8 cellular contexts compared by ENCODE assay signal in the genomic region with DNA sequence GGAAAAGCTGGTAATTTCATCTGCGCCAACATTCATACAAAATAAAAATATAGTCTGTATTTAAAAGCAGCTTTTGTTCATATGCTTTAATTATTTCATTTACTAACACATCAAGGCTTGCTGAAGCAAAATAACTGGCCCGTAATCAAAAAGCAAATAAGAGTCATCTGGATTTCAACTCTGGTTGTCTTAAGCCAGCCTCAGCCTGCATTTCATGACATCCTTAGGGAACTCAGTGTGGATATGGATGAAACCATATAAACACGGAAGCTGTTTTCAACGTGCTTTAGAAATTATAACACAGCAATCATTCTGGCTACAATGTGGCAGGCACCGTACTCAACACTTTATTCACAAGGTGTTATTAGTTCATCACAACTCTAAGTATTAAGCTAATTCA. TPM values are rescaled to one million over a fixed set of nuclear protein-coding genes. Genes with fewer than 3 reads are reported as not detected.
A peak's percentile ranks its signal among the peaks of the same experiment; 100 is the strongest.
DNase-seq lines count a peak whose midpoint lies in the region; ATAC-seq and TF ChIP-seq lines count a peak whose summit lies in the region.

No MANE protein-coding gene starts in this region.

- CTCF ChIA-PET in Calu3 (lab: Charles Lee) (interaction anchor here (1.2 kb wide), 1 partner anchor 209 kb away, joined by 4 read pairs; no protein-coding TSS in a partner anchor), OCI-LY7 (lab: Charles Lee; ENCODE audit: unreplicated experiment) (no interaction called here)

- H3K9me3 Mint-ChIP-seq in Calu3 (ENCODE audit: low read depth, unreplicated experiment) (no peaks in the 10 kb centered on the region), osteocyte (ENCODE audit: unreplicated experiment) (no peaks in the 10 kb centered on the region)

- H3K27ac ChIP-seq in OCI-LY7 (ENCODE audit: low read depth, low read length, poor library complexity, severe bottlenecking) = no peak overlapping the region
- H3K27ac ChIP-seq in epithelial cell of prostate = peak overlapping the region; percentile 79

- intact Hi-C loops in Calu3 (cut with micrococcal nuclease; ENCODE audit: unreplicated experiment) (no loop called here), OCI-LY7 (cut with micrococcal nuclease; ENCODE audit: unreplicated experiment) (no loop called here)

- no TSS peak for BruUV-seq in Calu3 (replicated peaks; lab: Mats Ljungman, UMichigan)
- no TSS peak for BruUV-seq in OCI-LY7 (replicated peaks; lab: Mats Ljungman, UMichigan)

- DNase-seq in Calu3 = no peak
- no peak for DNase-seq in OCI-LY7 (ENCODE audit: low spot score)
- DNase-seq in epithelial cell of prostate (ENCODE audit: low read depth, low spot score) = no peak
- DNase-seq in osteocyte (ENCODE audit: extremely low spot score, unreplicated experiment) = no peak
- no peak for DNase-seq in nucleus accumbens (lab: John Stamatoyannopoulos, UW)
- DNase-seq in activated CD4-positive, alpha-beta T cell treated with anti-CD3 and anti-CD28 coated beads for 48 hours = no peak
- no peak for DNase-seq in NAMALWA (ENCODE audit: low spot score)

- no peaks in the 10 kb centered on the region for H4K20me1 ChIP-seq in OCI-LY7 (ENCODE audit: insufficient read depth, low read length)

- peaks cover 30% of the 10 kb centered on the region for H3K79me2 ChIP-seq in OCI-LY7 (ENCODE audit: insufficient read depth, low read depth, low read length)

- H3K4me3 ChIP-seq in OCI-LY7 (ENCODE audit: low read depth, low read length, poor library complexity, severe bottlenecking) = peak overlapping the region; percentile 75

- H3K36me3 ChIP-seq in OCI-LY7 (ENCODE audit: insufficient read depth, low read length) = peaks cover 7% of the 10 kb centered on the region; the same call in 1 of the 2 replicates

- peak overlapping the region; percentile 70 for H3K4me2 ChIP-seq in OCI-LY7 (ENCODE audit: low read length)

- peak overlapping the region; percentile 91 for H3K27ac Mint-ChIP-seq in Calu3 (ENCODE audit: unreplicated experiment)
- H3K27ac Mint-ChIP-seq in osteocyte (ENCODE audit: unreplicated experiment) = peak overlapping the region; percentile 98

- H3K4me1 ChIP-seq in OCI-LY7 (ENCODE audit: insufficient read depth, low read length, poor library complexity, severe bottlenecking) = no peaks in the 10 kb centered on the region

- peaks cover 17% of the 10 kb centered on the region for H3K4me1 Mint-ChIP-seq in Calu3 (ENCODE audit: low read depth, unreplicated experiment)
- peaks cover 30% of the 10 kb centered on the region for H3K4me1 Mint-ChIP-seq in osteocyte (ENCODE audit: unreplicated experiment)

- peaks cover 9% of the 10 kb centered on the region; the same call in 1 of the 2 replicates for H3K9me3 ChIP-seq in OCI-LY7 (ENCODE audit: low read length)

- POLR2A ChIA-PET in OCI-LY7 (lab: Charles Lee) = interaction anchor here (0.5 to 0.9 kb wide), 5 partner anchors 12 to 66 kb away, joined by 3 read pairs; no protein-coding TSS in a partner anchor

- peaks cover 22% of the 10 kb centered on the region for H3K36me3 Mint-ChIP-seq in Calu3 (ENCODE audit: insufficient read depth, unreplicated experiment)
- peaks cover 4% of the 10 kb centered on the region for H3K36me3 Mint-ChIP-seq in osteocyte (ENCODE audit: unreplicated experiment)

- TF ChIP-seq CTCF in Calu3 (IDR thresholded peaks at IDR 0.05; ENCODE audit: unreplicated experiment) (no peak), OCI-LY7 (conservative IDR thresholded peaks at IDR 0.05; ENCODE audit: low read length) (no peak), osteocyte (IDR thresholded peaks at IDR 0.05) (no peak)

- no peaks in the 10 kb centered on the region for H3K9me2 ChIP-seq in OCI-LY7 (ENCODE audit: insufficient read depth, low read length)

- H3K27me3 Mint-ChIP-seq in Calu3 (ENCODE audit: unreplicated experiment) (no peaks in the 10 kb centered on the region), osteocyte (ENCODE audit: unreplicated experiment) (no peaks in the 10 kb centered on the region)

- H3K4me3 Mint-ChIP-seq in Calu3 (ENCODE audit: low read depth, unreplicated experiment) = peak overlapping the region; percentile 95
- peak overlapping the region; percentile 96 for H3K4me3 Mint-ChIP-seq in osteocyte (ENCODE audit: unreplicated experiment)

- H2AFZ ChIP-seq in OCI-LY7 (ENCODE audit: low read length) = peak overlapping the region; percentile 43; the same call in 1 of the 2 replicates

- ATAC-seq in GM21737 (IDR thresholded peaks at IDR 0.05; ENCODE audit: unreplicated experiment) = no peak

RNA-seq across cellular contexts. Expression of a gene that starts 0.9 kb away (rescaled TPM):
- total RNA-seq in Calu3 (2022) = 56.1 and 56.6 TPM in 2 replicates
- total RNA-seq in OCI-LY7 (2014; rRNA removed; shearing (Covaris generic)) = 8.2 and 10.3 TPM in 2 replicates
- 22.9 and 30.7 TPM in 2 replicates for total RNA-seq in OCI-LY7 (2022)
- 25.1 and 32.5 TPM in 2 replicates for total RNA-seq in osteocyte

RNA-seq across cellular contexts. Expression of a gene that starts 58.3 kb away (rescaled TPM):
- 24.8 and 25.6 TPM in 2 replicates for total RNA-seq in Calu3 (2022)
- total RNA-seq in OCI-LY7 (2014; rRNA removed; shearing (Covaris generic)) = 6.2 and 6.4 TPM in 2 replicates
- total RNA-seq in OCI-LY7 (2022) = 7.9 and 9.2 TPM in 2 replicates
- total RNA-seq in osteocyte = 29.5 and 30.8 TPM in 2 replicates
